ENCODE assay signal across 8 cellular contexts in the genomic region with DNA sequence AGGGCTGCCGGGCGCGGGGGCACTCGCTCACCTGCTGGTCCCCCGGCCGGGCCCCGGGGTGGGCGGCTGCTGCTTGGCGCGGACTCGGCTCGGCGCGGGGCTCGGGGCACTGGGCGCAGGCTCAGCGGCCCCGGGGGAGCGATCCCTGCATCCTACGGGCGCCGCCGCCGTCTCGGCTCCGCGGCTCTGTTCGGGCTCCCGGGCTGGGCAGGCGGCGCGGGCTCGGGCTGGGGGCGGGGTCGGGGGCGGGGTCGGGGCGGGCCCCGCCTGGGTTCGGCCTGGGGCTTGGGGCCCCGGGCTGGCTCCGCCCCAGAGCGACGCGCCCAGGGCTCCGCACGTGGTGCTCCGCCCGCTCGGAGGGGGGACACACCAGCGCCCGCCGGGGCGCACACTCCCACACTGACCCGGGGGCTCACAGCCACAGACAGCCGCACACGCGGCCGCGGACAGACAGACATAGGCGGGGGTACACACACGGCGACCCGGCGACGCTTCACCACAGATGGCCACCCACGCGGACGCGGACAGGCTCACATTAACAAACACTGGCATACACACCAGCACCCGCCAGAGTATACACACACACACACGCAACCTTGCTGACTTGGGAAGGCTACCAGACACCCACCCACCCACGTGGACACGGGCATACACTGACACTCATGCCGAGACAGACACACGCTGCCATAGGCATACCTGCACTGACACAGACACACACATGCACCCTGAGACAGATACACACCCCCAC. TPM values are rescaled to one million over a fixed set of nuclear protein-coding genes. Genes with fewer than 3 reads are reported as not detected.
DNase-seq lines count a peak whose midpoint lies in the region; ATAC-seq, FAIRE-seq and TF ChIP-seq lines count a peak whose summit lies in the region.

SCN5A (minus strand) TSS at position 188 of the 748 bp plus-strand sequence. CDS start 16,380 bp downstream, outside the sequence.

- ATAC-seq in omental fat pad (ENCODE audit: low FRiP score) (peak; percentile 69), upper lobe of left lung (ENCODE audit: low FRiP score in 2 of 2) (peak; percentile 9 to 87)

- H3K27ac ChIP-seq in upper lobe of left lung = no peak within 1 kb of the TSS

- H3K27me3 ChIP-seq in BJ (ENCODE audit: control insufficient read depth, insufficient read depth, low read length) = peaks cover 21% of the 10 kb centered on the region
- H3K27me3 ChIP-seq in upper lobe of left lung = peaks cover 0 to 19% (median 7%) of the 10 kb centered on the region in 4 donors

- no peaks in the 10 kb centered on the region for H3K9me3 ChIP-seq in upper lobe of left lung

- CTCF ChIA-PET in BJ (lab: Yijun Ruan, JAX) = interaction anchor here (5.8 kb wide), 1 partner anchor 192 kb away, joined by 49 read pairs; no protein-coding TSS in a partner anchor

- no peak for TF ChIP-seq POLR2A in upper lobe of left lung (IDR thresholded peaks at IDR 0.05)

- peak within 1 kb of the TSS; percentile 52 for H3K4me3 ChIP-seq in BJ (ENCODE audit: low read depth, low read length)
- peak within 1 kb of the TSS; percentile 14 to 55 (median 50) for H3K4me3 ChIP-seq in upper lobe of left lung

- POLR2A ChIA-PET in BJ (lab: Charles Lee) = no interaction called here

- DNase-seq in BJ (ENCODE audit: low read depth) = no peak
- DNase-seq in GM20000 (ENCODE audit: low spot score) = peak; percentile 84
- peak; percentile 2 for DNase-seq in NCI-H2196 treated with DMSO at 0.1 percent for 48 hours (lab: John Stamatoyannopoulos, UW; ENCODE audit: unreplicated experiment)
- DNase-seq in activated T-cell treated with anti-CD3 and anti-CD28 coated beads, Interleukin-2, amount 50 U/mL, for 48 hours = peak; percentile 62 to 73
- DNase-seq in frontal cortex (ENCODE audit: low spot score in 2 of 2) = peak; percentile 77 to 83
- DNase-seq in omental fat pad (ENCODE audit: low spot score) = no peak
- DNase-seq in upper lobe of left lung = peak; percentile 37 to 91
- DNase-seq in NCI-H446 treated with DMSO at 0.1 percent for 48 hours (lab: John Stamatoyannopoulos, UW) = no peak

- no peaks in the 10 kb centered on the region for H3K36me3 ChIP-seq in BJ (ENCODE audit: control insufficient read depth, insufficient read depth, low read length)
- H3K36me3 ChIP-seq in upper lobe of left lung = no peaks in the 10 kb centered on the region

- TF ChIP-seq CTCF in BJ (IDR thresholded peaks at IDR 0.05; ENCODE audit: insufficient read depth, low read depth, low read length) (no peak), GM20000 (IDR thresholded peaks at IDR 0.05; ENCODE audit: extremely low read depth, missing control alignments) (no peak), omental fat pad (IDR thresholded peaks at IDR 0.05) (no peak), upper lobe of left lung (IDR thresholded peaks at IDR 0.05) (no peak)

- 5% methylated on average over 6 of the region's 76 CpGs; no CpG with 5 or more reads in 1 of the 2 donors for WGBS in upper lobe of left lung, 2 donors

- no peak for FAIRE-seq in frontal cortex (lab: Jason Lieb, UNC)

- peaks cover 13 to 24% (median 17%) of the 10 kb centered on the region in 4 donors for H3K4me1 ChIP-seq in upper lobe of left lung

- no peak for TF ChIP-seq EP300 in upper lobe of left lung (IDR thresholded peaks at IDR 0.05)

RNA-seq across cellular contexts. Expression of gene SCN5A, which starts in this region (rescaled TPM):
- polyA plus RNA-seq in BJ (2011; rRNA removed) = 0.33 and 0.74 TPM in 2 replicates
- polyA minus RNA-seq in BJ (2011; rRNA and poly(A)+ RNA removed) = 1.0 and 1.4 TPM in 2 replicates
- total RNA-seq in frontal cortex (1.2 TPM), omental fat pad (under 1 TPM in 3 of 4 donors, not detected in 1; 0.06 to 0.79 (median 0.09) TPM), upper lobe of left lung (under 1 TPM in 5 of 6 donors, not detected in 1; under 0.01 to 0.30 (median 0.10) TPM)

Comparison
In these comparisons a context has a peak if more than half of its experiments do, and no peak if none do; other contexts are left out.
1. Peak in ATAC-seq in omental fat pad; RNA of the gene not detected or under 1 TPM.
2. Peak in DNase-seq, ATAC-seq and H3K4me3 ChIP-seq in upper lobe of left lung; RNA of the gene not detected or under 1 TPM.
3. DNase-seq: peak in GM20000 (single experiment), NCI-H2196 treated with DMSO at 0.1 percent for 48 hours (single experiment), activated T-cell treated with anti-CD3 and anti-CD28 coated beads, Interleukin-2, amount 50 U/mL, for 48 hours (2 of 2) and frontal cortex (2 of 2); none in BJ (single experiment), omental fat pad (single experiment) and NCI-H446 treated with DMSO at 0.1 percent for 48 hours (single experiment).